Comparison of ENCODE assay signal across 17 cellular contexts in the genomic region with DNA sequence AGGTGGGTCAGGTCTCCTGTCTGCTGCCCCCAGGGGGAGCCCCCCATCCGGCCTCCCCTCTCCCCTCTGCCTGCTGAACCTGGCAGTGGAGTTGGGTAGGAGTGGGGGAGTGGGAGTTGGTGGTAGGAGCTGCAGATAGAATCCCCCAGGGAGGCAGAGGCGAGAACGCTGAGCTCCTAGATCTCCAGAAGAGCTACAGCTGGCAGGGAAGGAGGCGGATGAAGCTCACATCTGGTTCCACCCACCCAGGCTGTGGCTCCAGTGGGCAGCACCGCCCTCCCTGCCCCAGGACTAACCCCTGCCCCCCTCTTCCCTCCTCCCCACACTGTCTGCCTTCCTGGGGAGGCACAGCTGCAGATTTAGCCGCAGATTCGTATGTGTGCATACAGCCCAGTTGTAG. TPM values are rescaled to one million over a fixed set of nuclear protein-coding genes. Genes with fewer than 3 reads are reported as not detected.
DNase-seq lines count a peak whose midpoint lies in the region; ATAC-seq and FAIRE-seq lines count a peak whose summit lies in the region.
"Had no signal": no experiment of that assay in that cellular context is flagged by ENCODE, and none has a peak within 500 bp of the region (broad histone marks: within the 10 kb centered on the region; RNA-seq: fewer than 3 reads in every experiment).

No MANE protein-coding gene starts in this region.

- H3K9ac ChIP-seq in BLaER1 treated with 17β-estradiol and CSF1 and Interleukin-3, amounts not matched to agents 10 nM and 100 nM: peak overlapping the region in 9 of 11 experiments; percentile 19 to 69 (median 56); a peak in 16 of 22 replicates

- peaks cover 4% of the 10 kb centered on the region for H3K27me3 Mint-ChIP-seq in activated T-helper 17 cell treated with anti-CD3 and anti-CD28 coated beads, Interleukin-2, amount 50 U/mL, for 72 hours
- peaks cover 0 to 2% (median 0%) of the 10 kb centered on the region in 5 donors for H3K27me3 Mint-ChIP-seq in naive thymus-derived CD4-positive, alpha-beta T cell

- intact Hi-C loops in naive thymus-derived CD4-positive, alpha-beta T cell (cut with micrococcal nuclease): no loop called here

- no peaks in the 10 kb centered on the region for H3K9me3 ChIP-seq in BLaER1 treated with 17β-estradiol and CSF1 and Interleukin-3, amounts not matched to agents 10 nM and 100 nM (replicated peaks in 1 of 11)
- no peaks in the 10 kb centered on the region for H3K9me3 ChIP-seq in naive thymus-derived CD4-positive, alpha-beta T cell (ENCODE audit: control insufficient read depth in 2 of 3, low read length in 3 of 3)
- H3K9me3 ChIP-seq: heart left ventricle, thoracic aorta had no signal

- FAIRE-seq in HTR-8/SVneo (lab: Jason Lieb, UNC): no peak
- FAIRE-seq: bronchial epithelial cell, D721Med, endothelial cell of umbilical vein had no signal

- ATAC-seq in activated T-helper 17 cell treated with anti-CD3 and anti-CD28 coated beads, Interleukin-2, amount 50 U/mL, for 72 hours (replicated peaks): no peak
- ATAC-seq in naive thymus-derived CD4-positive, alpha-beta T cell: peak; percentile 49
- no peak for ATAC-seq in GM18907 (IDR thresholded peaks at IDR 0.05; ENCODE audit: unreplicated experiment)
- ATAC-seq: heart left ventricle, left colon had no signal

- no peaks in the 10 kb centered on the region for H3K36me3 Mint-ChIP-seq in activated T-helper 17 cell treated with anti-CD3 and anti-CD28 coated beads, Interleukin-2, amount 50 U/mL, for 72 hours (ENCODE audit: low read depth)
- peaks cover 0 to 25% (median 0%) of the 10 kb centered on the region in 5 donors for H3K36me3 Mint-ChIP-seq in naive thymus-derived CD4-positive, alpha-beta T cell

- CTCF ChIA-PET in naive thymus-derived CD4-positive, alpha-beta T cell (lab: Charles Lee): interaction anchor here (1.3 kb wide), 1 partner anchor 266 kb away, joined by 3 read pairs; no protein-coding TSS in a partner anchor

- no peaks in the 10 kb centered on the region for H4K20me1 ChIP-seq in BLaER1 treated with 17β-estradiol and CSF1 and Interleukin-3, amounts not matched to agents 10 nM and 100 nM

- no peaks in the 10 kb centered on the region for H3K36me3 ChIP-seq in BLaER1 treated with 17β-estradiol and CSF1 and Interleukin-3, amounts not matched to agents 10 nM and 100 nM
- H3K36me3 ChIP-seq in naive thymus-derived CD4-positive, alpha-beta T cell (ENCODE audit: control insufficient read depth in 2 of 3, insufficient read depth in 3 of 3, low read length in 3 of 3): no peaks in the 10 kb centered on the region
- H3K36me3 ChIP-seq: heart left ventricle, thoracic aorta had no signal

- H3K27me3 ChIP-seq in BLaER1 treated with 17β-estradiol and CSF1 and Interleukin-3, amounts not matched to agents 10 nM and 100 nM: no peaks in the 10 kb centered on the region
- H3K27me3 ChIP-seq in naive thymus-derived CD4-positive, alpha-beta T cell (ENCODE audit: control insufficient read depth in 2 of 2, insufficient read depth in 2 of 2, low read length in 2 of 2): no peaks in the 10 kb centered on the region
- H3K27me3 ChIP-seq: heart left ventricle had no signal

- no peak overlapping the region for H3K4me3 Mint-ChIP-seq in activated T-helper 17 cell treated with anti-CD3 and anti-CD28 coated beads, Interleukin-2, amount 50 U/mL, for 72 hours
- peak overlapping the region in 6 of 10 donors; percentile 6 to 53 (median 36) for H3K4me3 Mint-ChIP-seq in naive thymus-derived CD4-positive, alpha-beta T cell

- POLR2A ChIA-PET in naive thymus-derived CD4-positive, alpha-beta T cell (lab: Charles Lee): interaction anchor here (0.5 to 0.8 kb wide), 5 partner anchors 11 to 351 kb away, joined by 3 to 7 read pairs (median 3); no protein-coding TSS in a partner anchor

- H3K4me1 ChIP-seq in BLaER1 treated with 17β-estradiol and CSF1 and Interleukin-3, amounts not matched to agents 10 nM and 100 nM: peaks cover 52 to 79% (median 71%) of the 10 kb centered on the region in 10 experiments
- peaks cover 11 to 12% of the 10 kb centered on the region in 2 donors for H3K4me1 ChIP-seq in naive thymus-derived CD4-positive, alpha-beta T cell (ENCODE audit: control insufficient read depth in 2 of 2, insufficient read depth in 2 of 2, low read length in 2 of 2)

- H3K27ac Mint-ChIP-seq in activated T-helper 17 cell treated with anti-CD3 and anti-CD28 coated beads, Interleukin-2, amount 50 U/mL, for 72 hours: peak overlapping the region; percentile 23
- H3K27ac Mint-ChIP-seq in naive thymus-derived CD4-positive, alpha-beta T cell: peak overlapping the region in 8 of 9 donors; percentile 60 to 91 (median 80)

- peak overlapping the region in 9 of 11 experiments; percentile 15 to 82 (median 64); a peak in 17 of 22 replicates for H3K27ac ChIP-seq in BLaER1 treated with 17β-estradiol and CSF1 and Interleukin-3, amounts not matched to agents 10 nM and 100 nM
- peak overlapping the region; percentile 10 for H3K27ac ChIP-seq in naive thymus-derived CD4-positive, alpha-beta T cell (ENCODE audit: low read depth, low read length)
- H3K27ac ChIP-seq: heart left ventricle, SK-N-MC, thoracic aorta had no signal

- DNase-seq in GM03348 (ENCODE audit: low spot score) (peak; percentile 33), HTR-8/SVneo (ENCODE audit: insufficient read length, low spot score) (no peak), NCI-H1694 treated with DMSO at 0.1 percent for 48 hours (lab: John Stamatoyannopoulos, UW) (no peak)
- peak in 2 of 9 donors; percentile 13 to 31 for DNase-seq in naive thymus-derived CD4-positive, alpha-beta T cell
- DNase-seq: heart left ventricle; Kasumi-1; left colon; NCI-H2081 treated with DMSO at 0.1 percent for 48 hours; NK-92 treated with Interleukin-12 subunit alpha and Interleukin-12 subunit beta, amount 100 ng/mL, for 24 hours had no signal

- peak overlapping the region; percentile 71 to 97 (median 88) for H3K4me2 ChIP-seq in BLaER1 treated with 17β-estradiol and CSF1 and Interleukin-3, amounts not matched to agents 10 nM and 100 nM

- peak overlapping the region in 5 of 10 experiments; percentile 13 to 47 (median 24); a peak in 5 of 20 replicates for H3K4me3 ChIP-seq in BLaER1 treated with 17β-estradiol and CSF1 and Interleukin-3, amounts not matched to agents 10 nM and 100 nM
- no peak overlapping the region for H3K4me3 ChIP-seq in naive thymus-derived CD4-positive, alpha-beta T cell (ENCODE audit: low read length)
- H3K4me3 ChIP-seq: heart left ventricle, SK-N-MC, thoracic aorta had no signal

- peaks cover 38% of the 10 kb centered on the region for H3K4me1 Mint-ChIP-seq in activated T-helper 17 cell treated with anti-CD3 and anti-CD28 coated beads, Interleukin-2, amount 50 U/mL, for 72 hours
- H3K4me1 Mint-ChIP-seq in naive thymus-derived CD4-positive, alpha-beta T cell: peaks cover 9 to 64% (median 37%) of the 10 kb centered on the region in 7 donors

- peaks cover 4% of the 10 kb centered on the region for H3K9me3 Mint-ChIP-seq in activated T-helper 17 cell treated with anti-CD3 and anti-CD28 coated beads, Interleukin-2, amount 50 U/mL, for 72 hours
- H3K9me3 Mint-ChIP-seq in naive thymus-derived CD4-positive, alpha-beta T cell: peaks cover 0 to 4% (median 0%) of the 10 kb centered on the region in 11 donors

RNA-seq across cellular contexts. Expression of gene C9orf50, which starts 34.3 kb away (rescaled TPM):
- not detected for total RNA-seq in activated T-helper 17 cell treated with anti-CD3 and anti-CD28 coated beads, Interleukin-2, amount 50 U/mL, for 72 hours
- not detected for total RNA-seq in naive thymus-derived CD4-positive, alpha-beta T cell
- polyA plus RNA-seq in naive thymus-derived CD4-positive, alpha-beta T cell: not detected
- total RNA-seq: bronchial epithelial cell, endothelial cell of umbilical vein, heart left ventricle, thoracic aorta had no signal
- polyA plus RNA-seq: endothelial cell of umbilical vein, heart left ventricle had no signal

RNA-seq across cellular contexts. Expression of gene NTMT1, which starts 39.3 kb away (rescaled TPM):
- 10 to 100 TPM; 27.2 to 61.1 TPM for total RNA-seq in activated T-helper 17 cell treated with anti-CD3 and anti-CD28 coated beads, Interleukin-2, amount 50 U/mL, for 72 hours
- 10 to 100 TPM; 31.0 to 50.1 (median 34.2) TPM for total RNA-seq in naive thymus-derived CD4-positive, alpha-beta T cell
- polyA plus RNA-seq in naive thymus-derived CD4-positive, alpha-beta T cell: 10 to 100 TPM; 49.0 to 58.9 TPM

RNA-seq across cellular contexts. Expression of gene ASB6, which starts 55.3 kb away (rescaled TPM):
- total RNA-seq in activated T-helper 17 cell treated with anti-CD3 and anti-CD28 coated beads, Interleukin-2, amount 50 U/mL, for 72 hours: 10 to 100 TPM; 12.3 to 26.4 TPM
- 10 to 100 TPM; 25.0 to 33.2 (median 28.1) TPM for total RNA-seq in naive thymus-derived CD4-positive, alpha-beta T cell
- polyA plus RNA-seq in naive thymus-derived CD4-positive, alpha-beta T cell: 10 to 100 TPM; 18.5 to 40.9 TPM
